In the genomic region with DNA sequence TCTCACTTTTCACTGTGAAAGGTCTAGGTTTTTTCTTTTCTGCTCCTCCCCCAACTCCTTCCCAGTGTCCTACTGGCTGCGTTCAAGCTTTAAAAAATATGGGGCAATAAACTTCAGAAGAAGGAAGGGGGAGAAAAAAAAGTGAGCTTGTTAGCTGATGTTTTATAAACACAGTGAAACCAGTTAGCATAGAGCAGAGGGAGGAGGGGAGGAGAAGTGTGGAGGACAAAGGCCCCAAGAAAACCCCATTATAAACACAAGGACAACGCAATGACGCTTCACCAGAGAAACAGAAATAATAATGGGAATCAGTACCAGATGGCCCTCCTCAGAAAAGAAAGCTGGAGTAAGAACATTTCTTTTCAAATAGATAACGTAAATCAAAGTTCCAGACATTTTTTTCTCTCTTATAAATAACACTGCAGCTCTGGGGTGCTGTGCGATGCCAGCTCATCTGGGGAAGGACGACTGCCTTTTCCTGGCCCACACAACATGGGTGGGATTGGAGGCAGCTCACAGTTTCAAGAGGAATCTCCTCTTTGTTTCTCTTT, we compare ENCODE assay signal across 1 cellular context.
TF ChIP-seq lines count a peak whose summit lies in the region.

No MANE protein-coding gene starts in this region.

TF ChIP-seq in IMR-90, 13 proteins besides CTCF, POLR2A, EP300 and RAD21 (continued from another document):
- TF ChIP-seq CEBPB (IDR thresholded peaks at IDR 0.05; ENCODE audit: low read depth, low read length) (no peak), RFX5 (IDR thresholded peaks at IDR 0.05; ENCODE audit: low read depth, low read length) (no peak)
